ENCODE assay signal across 1 cellular context in genomic region chr1:203522237-203522636, GRCh38.
TF ChIP-seq lines count a peak whose summit lies in the region.

No MANE protein-coding gene starts in this region.

TF ChIP-seq in Ishikawa, 13 proteins besides CTCF, POLR2A, EP300 and RAD21 (continued from another document):
- TF ChIP-seq NFIC (IDR thresholded peaks at IDR 0.05), result peak; percentile 76
- TF ChIP-seq TAF1 (IDR thresholded peaks at IDR 0.05; ENCODE audit: low read depth), result no peak
